8 cellular contexts compared by ENCODE assay signal in genomic region chr9:127569819-127570401, GRCh38. TPM values are rescaled to one million over a fixed set of nuclear protein-coding genes. Genes with fewer than 3 reads are reported as not detected.
A peak's percentile ranks its signal among the peaks of the same experiment; 100 is the strongest.
DNase-seq lines count a peak whose midpoint lies in the region; ATAC-seq and TF ChIP-seq lines count a peak whose summit lies in the region.

No MANE protein-coding gene starts in this region.

- no peaks in the 10 kb centered on the region for H3K27me3 Mint-ChIP-seq in memory B cell

- H3K9me3 ChIP-seq in breast epithelium, result no peaks in the 10 kb centered on the region

- H3K36me3 Mint-ChIP-seq in memory B cell, result no peaks in the 10 kb centered on the region

- H3K27ac Mint-ChIP-seq in memory B cell, result peak overlapping the region; percentile 74

- H3K9me3 Mint-ChIP-seq in memory B cell, result no peaks in the 10 kb centered on the region

- intact Hi-C loops in breast epithelium (cut with DNase I; ENCODE audit: low total_unique reads), result loop anchor here (10.0 kb wide), 1 partner anchor 1515 kb away; the partner anchor contains the start of gene DOLPP1

- peak overlapping the region; percentile 98 to 100 for H3K27ac ChIP-seq in breast epithelium

- peaks cover 14% of the 10 kb centered on the region for H3K4me1 Mint-ChIP-seq in memory B cell

- peak overlapping the region; percentile 84 for H3K4me3 Mint-ChIP-seq in memory B cell

- no peak for TF ChIP-seq CTCF in breast epithelium (IDR thresholded peaks at IDR 0.05)

- H3K4me3 ChIP-seq in breast epithelium, result peak overlapping the region; percentile 78 to 97 (median 88)

- H3K36me3 ChIP-seq in breast epithelium, result no peaks in the 10 kb centered on the region

- DNase-seq in activated naive CD4-positive, alpha-beta T cell treated with Interleukin-2 at 50 U/mL for 16 hours, result peak; percentile 26
- no peak for DNase-seq in activated naive CD4-positive, alpha-beta T cell (lab: John Stamatoyannopoulos, UW)
- DNase-seq in NCI-H774 (lab: John Stamatoyannopoulos, UW) (peak; percentile 73), breast epithelium (ENCODE audit: low spot score in 2 of 2) (no peak), memory B cell (ENCODE audit: low spot score in 2 of 2) (peak; percentile 26 to 27), OCI-M1 (lab: John Stamatoyannopoulos, UW) (no peak), NCI-H1048 (lab: John Stamatoyannopoulos, UW) (no peak)

- H3K4me1 ChIP-seq in breast epithelium, result peaks cover 19 to 33% of the 10 kb centered on the region in 2 donors

- ATAC-seq in memory B cell (ENCODE audit: low read depth), result peak; percentile 74
- ATAC-seq in GM19395 (IDR thresholded peaks at IDR 0.05; ENCODE audit: unreplicated experiment), result no peak

- no peaks in the 10 kb centered on the region for H3K27me3 ChIP-seq in breast epithelium

- no peak for TF ChIP-seq POLR2A in breast epithelium (IDR thresholded peaks at IDR 0.05)

RNA-seq across cellular contexts. Expression of gene STXBP1, which starts 42.2 kb away (rescaled TPM):
- 10 to 100 TPM; 19.0 to 45.9 (median 43.2) TPM for total RNA-seq in breast epithelium

Comparison
In these comparisons a context has a peak if more than half of its experiments do, and no peak if none do; other contexts are left out.
1. DNase-seq: peak in activated naive CD4-positive, alpha-beta T cell treated with Interleukin-2 at 50 U/mL for 16 hours (single experiment), NCI-H774 (single experiment) and memory B cell (2 of 2); none in activated naive CD4-positive, alpha-beta T cell (0 of 4), breast epithelium (0 of 2), OCI-M1 (single experiment) and NCI-H1048 (single experiment).